ENCODE assay signal across 8 cellular contexts in genomic region chr6:96923871-96924493, GRCh38. TPM values are rescaled to one million over a fixed set of nuclear protein-coding genes. Genes with fewer than 3 reads are reported as not detected.
A peak's percentile ranks its signal among the peaks of the same experiment; 100 is the strongest.
DNase-seq lines count a peak whose midpoint lies in the region; ATAC-seq and TF ChIP-seq lines count a peak whose summit lies in the region.

No MANE protein-coding gene starts in this region.

- TF ChIP-seq CTCF in fibroblast of lung (conservative IDR thresholded peaks at IDR 0.05 in 1 of 2, IDR thresholded peaks at IDR 0.05 in 1 of 2; ENCODE audit: low read depth in 1 of 2, low read length in 2 of 2) (no peak), osteocyte (IDR thresholded peaks at IDR 0.05) (no peak)

- H3K9me3 ChIP-seq in fibroblast of lung (ENCODE audit: control insufficient read depth, insufficient read depth, low read depth, low read length), result no peaks in the 10 kb centered on the region

- no peak overlapping the region for H3K9ac ChIP-seq in fibroblast of lung (ENCODE audit: insufficient read depth, low read length)

- ATAC-seq in GM19025 (IDR thresholded peaks at IDR 0.05; ENCODE audit: low read depth, unreplicated experiment) (peak; percentile 82), HG03139 (IDR thresholded peaks at IDR 0.05; ENCODE audit: unreplicated experiment) (peak; percentile 76)

- peaks cover 30% of the 10 kb centered on the region for H3K27me3 ChIP-seq in fibroblast of lung (ENCODE audit: control insufficient read depth, insufficient read depth, low read length)

- peak overlapping the region in 3 of 4 experiments; percentile 26 to 50 (median 43) for H3K4me3 ChIP-seq in fibroblast of lung (replicated peaks in 1 of 4; ENCODE audit: control extremely low read depth in 1 of 4, insufficient read depth in 1 of 4, low read depth in 3 of 4, low read length in 4 of 4)

- peaks cover 2% of the 10 kb centered on the region for H3K4me1 ChIP-seq in fibroblast of lung (ENCODE audit: control insufficient read depth, extremely low read depth, insufficient read depth, low read length)

- H3K27ac Mint-ChIP-seq in osteocyte (ENCODE audit: unreplicated experiment), result peak overlapping the region; percentile 76

- no peaks in the 10 kb centered on the region for H3K36me3 Mint-ChIP-seq in osteocyte (ENCODE audit: unreplicated experiment)

- H3K4me2 ChIP-seq in fibroblast of lung (ENCODE audit: extremely low read depth, insufficient read depth, low read length), result peak overlapping the region; percentile 79

- no peaks in the 10 kb centered on the region for H3K9me3 Mint-ChIP-seq in osteocyte (ENCODE audit: unreplicated experiment)

- DNase-seq in DMS53 (lab: John Stamatoyannopoulos, UW) (peak; percentile 60), SK-MEL-5 (ENCODE audit: low read depth, low spot score) (peak; percentile 10), fibroblast of lung (ENCODE audit: low read depth in 2 of 2) (no peak), osteocyte (ENCODE audit: extremely low spot score, unreplicated experiment) (no peak), NCI-H774 (lab: John Stamatoyannopoulos, UW) (no peak)
- DNase-seq in stimulated activated CD4-positive, alpha-beta T cell treated with anti-CD3 and anti-CD28 coated beads, Interleukin-15, amount 100 ng/mL, for 24 hours, result no peak

- H3K27ac ChIP-seq in fibroblast of lung (ENCODE audit: insufficient read depth, low read length), result no peak overlapping the region

- in situ Hi-C loops in SK-MEL-5 (cut with HindIII; ENCODE audit: low pct_unique_long_range_greater_than_20kb, low sequenced_read_pairs), result no loop called here

- H2AFZ ChIP-seq in fibroblast of lung (ENCODE audit: low read length), result no peak overlapping the region

- H3K4me3 Mint-ChIP-seq in osteocyte (ENCODE audit: unreplicated experiment), result peak overlapping the region; percentile 88

- H4K20me1 ChIP-seq in fibroblast of lung (ENCODE audit: control insufficient read depth, extremely low read depth, insufficient read depth, low read length), result no peaks in the 10 kb centered on the region

- H3K4me1 Mint-ChIP-seq in osteocyte (ENCODE audit: unreplicated experiment), result peaks cover 8% of the 10 kb centered on the region

- H3K79me2 ChIP-seq in fibroblast of lung (ENCODE audit: control insufficient read depth, insufficient read depth, low read length), result no peaks in the 10 kb centered on the region

- no peaks in the 10 kb centered on the region for H3K36me3 ChIP-seq in fibroblast of lung (ENCODE audit: control insufficient read depth, insufficient read depth, low read length)

- peaks cover 80% of the 10 kb centered on the region for H3K27me3 Mint-ChIP-seq in osteocyte (ENCODE audit: unreplicated experiment)

RNA-seq across cellular contexts. Expression of gene KLHL32, which starts 0.5 kb away (rescaled TPM):
- 6.1 and 7.3 TPM in 2 replicates for total RNA-seq in SK-MEL-5 (2014; rRNA removed; shearing (Covaris generic))
- 5.4 and 7.3 TPM in 2 replicates for polyA plus RNA-seq in SK-MEL-5 (2015; cell fraction: cytosol; rRNA removed)
- polyA plus RNA-seq in SK-MEL-5 (2015; cell fraction: nucleus; rRNA removed), result 6.8 and 10.0 TPM in 2 replicates
- total RNA-seq in fibroblast of lung, result 0.17 TPM in 1 of 2 replicates, not detected in the other
- polyA plus RNA-seq in fibroblast of lung, result 0.08 TPM in 1 of 2 replicates, not detected in the other
- not detected in 2 replicates for polyA plus RNA-seq in fibroblast of lung (2012)
- polyA minus RNA-seq in fibroblast of lung (ENCODE audit: low replicate concordance), result 0.08 TPM in 1 of 2 replicates, not detected in the other
- not detected in 2 replicates for total RNA-seq in osteocyte

RNA-seq across cellular contexts. Expression of gene NDUFAF4, which starts 26.3 kb away (rescaled TPM):
- total RNA-seq in SK-MEL-5 (2014; rRNA removed; shearing (Covaris generic)), result 120 and 122 TPM in 2 replicates
- 33.7 and 39.8 TPM in 2 replicates for polyA plus RNA-seq in SK-MEL-5 (2015; cell fraction: cytosol; rRNA removed)
- polyA plus RNA-seq in SK-MEL-5 (2015; cell fraction: nucleus; rRNA removed), result 26.8 and 35.8 TPM in 2 replicates
- total RNA-seq in fibroblast of lung, result 7.4 and 8.1 TPM in 2 replicates
- polyA plus RNA-seq in fibroblast of lung, result 25.9 and 33.3 TPM in 2 replicates
- 21.6 and 25.9 TPM in 2 replicates for polyA plus RNA-seq in fibroblast of lung (2012)
- polyA minus RNA-seq in fibroblast of lung (ENCODE audit: low replicate concordance), result 2.2 TPM in 1 of 2 replicates, not detected in the other
- total RNA-seq in osteocyte, result 20.5 and 21.6 TPM in 2 replicates

Comparison
In these comparisons a context has a peak if more than half of its experiments do, and no peak if none do; other contexts are left out.
1. DNase-seq: peak in DMS53 (single experiment) and SK-MEL-5 (single experiment); none in fibroblast of lung (0 of 2), osteocyte (single experiment), NCI-H774 (single experiment) and stimulated activated CD4-positive, alpha-beta T cell treated with anti-CD3 and anti-CD28 coated beads, Interleukin-15, amount 100 ng/mL, for 24 hours (single experiment).